Comparison of ENCODE assay signal across 1 cellular context in genomic region chr5:40829748-40830305, GRCh38.
TF ChIP-seq lines count a peak whose summit lies in the region.

No MANE protein-coding gene starts in this region.

TF ChIP-seq in GM23338, 12 proteins besides CTCF, POLR2A, EP300 and RAD21:
- 0 out of 2 replicates have a peak, but pooled peaks have one; percentile 2 for TF ChIP-seq POLR2AphosphoS5 (IDR thresholded peaks at IDR 0.05; ENCODE audit: low read depth)
- TF ChIP-seq EZH2phosphoT487 (IDR thresholded peaks at IDR 0.05; ENCODE audit: unreplicated experiment) = no peak
